In the genomic region with DNA sequence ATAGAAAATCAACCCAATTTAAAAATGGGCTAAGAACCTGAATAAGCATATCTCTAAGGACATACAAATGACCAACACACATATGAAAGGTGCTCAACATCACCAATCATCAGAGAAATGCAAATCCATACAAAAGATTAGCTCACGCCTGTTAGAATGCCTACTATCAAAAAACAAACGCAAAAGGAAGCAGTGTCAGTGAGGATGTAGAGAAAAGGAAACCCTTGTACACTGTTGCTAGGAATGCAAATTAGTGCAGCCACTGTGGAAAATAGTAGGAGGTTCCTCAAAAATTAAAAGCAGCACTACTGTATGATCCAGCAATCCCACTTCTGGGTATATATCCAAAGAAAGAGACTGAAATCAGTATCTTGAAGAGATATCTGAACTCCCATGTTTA, we compare ENCODE assay signal across 23 cellular contexts.
DNase-seq lines count a peak whose midpoint lies in the region; ATAC-seq, FAIRE-seq and TF ChIP-seq lines count a peak whose summit lies in the region.
"Had no signal": no experiment of that assay in that cellular context is flagged by ENCODE, and none has a peak within 500 bp of the region (broad histone marks: within the 10 kb centered on the region; RNA-seq: fewer than 3 reads in every experiment).

No MANE protein-coding gene starts in this region.

- peak overlapping the region; percentile 76 for H3K4me3 ChIP-seq in endocrine pancreas (ENCODE audit: control insufficient read depth, insufficient read depth, low read length)
- H3K4me3 ChIP-seq: GM23248, SJSA1 had no signal

- POLR2A ChIA-PET in activated CD4-positive, alpha-beta T cell treated with anti-CD3 and anti-CD28 coated beads, Interleukin-2, amount 10 ng/mL, durations not matched to agents 7 days and 5 days (lab: Charles Lee): no interaction called here

- no peak for DNase-seq in activated CD4-positive, alpha-beta T cell treated with anti-CD3 and anti-CD28 coated beads, Interleukin-2, amount 10 ng/mL, durations not matched to agents 7 days and 5 days
- DNase-seq in activated CD4-positive, alpha-beta T cell treated with anti-CD3 and anti-CD28 coated beads, Interleukin-2, amount 50 U/mL, for 4 hours: no peak
- no peak for DNase-seq in GM12892 (ENCODE audit: insufficient read length)
- peak; percentile 40 for DNase-seq in OCI-M1 (lab: John Stamatoyannopoulos, UW)
- no peak for DNase-seq in activated CD8-positive, alpha-beta memory T cell treated with anti-CD3 and anti-CD28 coated beads, Interleukin-2, amount 10 ng/mL, durations not matched to agents 7 days and 5 days
- DNase-seq: Calu3, DMS153, GM23248, H9, HFFc6, NCI-H1417 treated with DMSO at 0.1 percent for 48 hours, NCI-H187, NCI-H446, NCI-H526 had no signal

- H3K4me1 Mint-ChIP-seq in activated CD4-positive, alpha-beta T cell treated with anti-CD3 and anti-CD28 coated beads, Interleukin-2, amount 10 ng/mL, durations not matched to agents 7 days and 5 days: peaks cover 9% of the 10 kb centered on the region
- peaks cover 2% of the 10 kb centered on the region for H3K4me1 Mint-ChIP-seq in activated CD8-positive, alpha-beta memory T cell treated with anti-CD3 and anti-CD28 coated beads, Interleukin-2, amount 10 ng/mL, durations not matched to agents 7 days and 5 days

- no peak overlapping the region for H3K9ac ChIP-seq in endocrine pancreas (ENCODE audit: control insufficient read depth, insufficient read depth, low read length)
- H3K9ac ChIP-seq: GM23248 had no signal

- no peaks in the 10 kb centered on the region for H3K36me3 ChIP-seq in endocrine pancreas (ENCODE audit: control insufficient read depth, insufficient read depth, low read length)
- H3K36me3 ChIP-seq: SJSA1 had no signal

- no peak for ATAC-seq in activated CD8-positive, alpha-beta memory T cell treated with anti-CD3 and anti-CD28 coated beads, Interleukin-2, amount 10 ng/mL, durations not matched to agents 7 days and 5 days
- no peak for ATAC-seq in GM18520 (IDR thresholded peaks at IDR 0.05; ENCODE audit: unreplicated experiment)
- ATAC-seq in GM19397 (IDR thresholded peaks at IDR 0.05; ENCODE audit: unreplicated experiment): no peak
- ATAC-seq: Right ventricle myocardium inferior had no signal

- TF ChIP-seq POLR2A in GM12892 (IDR thresholded peaks at IDR 0.05; ENCODE audit: low read depth, low read length): no peak

- FAIRE-seq in GM12892 (lab: Jason Lieb, UNC): peak; percentile 44
- FAIRE-seq: G401.6, HTR-8/SVneo had no signal

- H3K4me1 ChIP-seq in endocrine pancreas (ENCODE audit: control insufficient read depth, insufficient read depth, low read length): peaks cover 8% of the 10 kb centered on the region
- H3K4me1 ChIP-seq: SJSA1 had no signal

- no peaks in the 10 kb centered on the region for H3K27me3 ChIP-seq in endocrine pancreas (ENCODE audit: control insufficient read depth, insufficient read depth, low read length)
- H3K27me3 ChIP-seq: SJSA1 had no signal

- H3K36me3 Mint-ChIP-seq in activated CD4-positive, alpha-beta T cell treated with anti-CD3 and anti-CD28 coated beads, Interleukin-2, amount 10 ng/mL, durations not matched to agents 7 days and 5 days (ENCODE audit: low read depth): no peaks in the 10 kb centered on the region
- peaks cover 2% of the 10 kb centered on the region for H3K36me3 Mint-ChIP-seq in activated CD8-positive, alpha-beta memory T cell treated with anti-CD3 and anti-CD28 coated beads, Interleukin-2, amount 10 ng/mL, durations not matched to agents 7 days and 5 days
- H3K36me3 Mint-ChIP-seq: CD8-positive, alpha-beta memory T cell had no signal

- H3K4me3 Mint-ChIP-seq in activated CD4-positive, alpha-beta T cell treated with anti-CD3 and anti-CD28 coated beads, Interleukin-2, amount 10 ng/mL, durations not matched to agents 7 days and 5 days: no peak overlapping the region
- H3K4me3 Mint-ChIP-seq in activated CD8-positive, alpha-beta memory T cell treated with anti-CD3 and anti-CD28 coated beads, Interleukin-2, amount 10 ng/mL, durations not matched to agents 7 days and 5 days: no peak overlapping the region
- H3K4me3 Mint-ChIP-seq: H9, HFFc6 had no signal

- H3K27ac Mint-ChIP-seq in activated CD4-positive, alpha-beta T cell treated with anti-CD3 and anti-CD28 coated beads, Interleukin-2, amount 10 ng/mL, durations not matched to agents 7 days and 5 days: peak overlapping the region; percentile 36
- H3K27ac Mint-ChIP-seq in activated CD8-positive, alpha-beta memory T cell treated with anti-CD3 and anti-CD28 coated beads, Interleukin-2, amount 10 ng/mL, durations not matched to agents 7 days and 5 days: no peak overlapping the region
- H3K27ac Mint-ChIP-seq: H9, HFFc6 had no signal

- no peaks in the 10 kb centered on the region for H3K27me3 Mint-ChIP-seq in activated CD4-positive, alpha-beta T cell treated with anti-CD3 and anti-CD28 coated beads, Interleukin-2, amount 10 ng/mL, durations not matched to agents 7 days and 5 days
- no peaks in the 10 kb centered on the region for H3K27me3 Mint-ChIP-seq in activated CD8-positive, alpha-beta memory T cell treated with anti-CD3 and anti-CD28 coated beads, Interleukin-2, amount 10 ng/mL, durations not matched to agents 7 days and 5 days
- H3K27me3 Mint-ChIP-seq: CD8-positive, alpha-beta memory T cell; IgD-negative memory B cell had no signal

- no peaks in the 10 kb centered on the region for H3K9me3 ChIP-seq in endocrine pancreas (ENCODE audit: control insufficient read depth, low read length)
- H3K9me3 ChIP-seq: SJSA1 had no signal

- no peaks in the 10 kb centered on the region for H3K9me3 Mint-ChIP-seq in activated CD4-positive, alpha-beta T cell treated with anti-CD3 and anti-CD28 coated beads, Interleukin-2, amount 10 ng/mL, durations not matched to agents 7 days and 5 days
- no peaks in the 10 kb centered on the region for H3K9me3 Mint-ChIP-seq in activated CD8-positive, alpha-beta memory T cell treated with anti-CD3 and anti-CD28 coated beads, Interleukin-2, amount 10 ng/mL, durations not matched to agents 7 days and 5 days (ENCODE audit: low read depth)
- H3K9me3 Mint-ChIP-seq: H9 had no signal

- CTCF ChIA-PET in activated CD4-positive, alpha-beta T cell treated with anti-CD3 and anti-CD28 coated beads, Interleukin-2, amount 10 ng/mL, durations not matched to agents 7 days and 5 days (lab: Charles Lee): no interaction called here
- CTCF ChIA-PET in activated CD8-positive, alpha-beta memory T cell treated with anti-CD3 and anti-CD28 coated beads, Interleukin-2, amount 10 ng/mL, durations not matched to agents 7 days and 5 days (lab: Charles Lee): no interaction called here
